In the genomic region with DNA sequence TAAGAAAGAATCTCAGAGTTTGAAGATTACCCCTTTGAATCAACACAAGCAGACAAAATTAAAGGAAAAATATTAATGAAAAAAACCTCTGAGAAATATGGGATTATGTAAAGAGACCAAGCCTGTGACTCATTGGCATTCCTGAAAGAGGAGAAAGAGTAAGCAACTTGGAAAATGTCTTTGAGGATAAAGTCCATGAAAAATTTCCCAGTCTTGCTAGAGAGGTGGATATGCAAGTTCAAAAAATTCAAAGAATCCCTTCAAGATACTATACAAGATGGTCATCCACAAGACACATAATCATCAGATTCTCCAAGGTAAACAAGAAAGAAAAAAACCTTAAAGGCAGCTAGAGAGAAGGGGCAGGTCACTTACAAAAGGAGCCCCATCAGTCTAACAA, we compare ENCODE assay signal across 22 cellular contexts. TPM values are rescaled to one million over a fixed set of nuclear protein-coding genes. Genes with fewer than 3 reads are reported as not detected.
DNase-seq lines count a peak whose midpoint lies in the region; ATAC-seq lines count a peak whose summit lies in the region.
"Had no signal": no experiment of that assay in that cellular context is flagged by ENCODE, and none has a peak within 500 bp of the region (broad histone marks: within the 10 kb centered on the region; RNA-seq: fewer than 3 reads in every experiment).

No MANE protein-coding gene starts in this region.

- H3K4me3 Mint-ChIP-seq in natural killer cell treated with Interleukin-12 subunit alpha and Interleukin-12 subunit beta and Interleukin-15 and Interleukin-18, amount 100 ng/mL, for 72 hours, result no peak overlapping the region
- H3K4me3 Mint-ChIP-seq: CD4-positive, alpha-beta T cell; HFFc6; IgD-negative memory B cell had no signal

- no peaks in the 10 kb centered on the region for H3K4me1 Mint-ChIP-seq in natural killer cell treated with Interleukin-12 subunit alpha and Interleukin-12 subunit beta and Interleukin-15 and Interleukin-18, amount 100 ng/mL, for 72 hours (ENCODE audit: low read depth in 2 of 2)
- H3K4me1 Mint-ChIP-seq: IgD-negative memory B cell had no signal

- no peak overlapping the region for H3K27ac Mint-ChIP-seq in natural killer cell treated with Interleukin-12 subunit alpha and Interleukin-12 subunit beta and Interleukin-15 and Interleukin-18, amount 100 ng/mL, for 72 hours
- H3K27ac Mint-ChIP-seq: CD4-positive, alpha-beta T cell; HFFc6; IgD-negative memory B cell had no signal

- H3K9me3 Mint-ChIP-seq in natural killer cell treated with Interleukin-12 subunit alpha and Interleukin-12 subunit beta and Interleukin-15 and Interleukin-18, amount 100 ng/mL, for 72 hours, result peaks cover 5% of the 10 kb centered on the region

- DNase-seq in ELR (ENCODE audit: low read depth) (peak; percentile 19), LoVo (ENCODE audit: low spot score) (peak; percentile 9), left lobe of liver (ENCODE audit: low spot score) (no peak), NCI-H1694 (lab: John Stamatoyannopoulos, UW) (no peak)
- no peak for DNase-seq in natural killer cell treated with Interleukin-12 subunit alpha and Interleukin-12 subunit beta and Interleukin-15 and Interleukin-18, amount 100 ng/mL, for 72 hours (ENCODE audit: low spot score)
- DNase-seq: AML-193; CD4-positive, alpha-beta T cell; DMS153; DMS79; GOT3; H7; HFFc6; Karpas-422; KBM-7 had no signal

- H3K36me3 Mint-ChIP-seq in natural killer cell treated with Interleukin-12 subunit alpha and Interleukin-12 subunit beta and Interleukin-15 and Interleukin-18, amount 100 ng/mL, for 72 hours, result no peaks in the 10 kb centered on the region
- H3K36me3 Mint-ChIP-seq: IgD-negative memory B cell had no signal

- ATAC-seq in left lobe of liver (peak; percentile 9), HG03565 (IDR thresholded peaks at IDR 0.05; ENCODE audit: unreplicated experiment) (no peak), GM18867 (IDR thresholded peaks at IDR 0.05; ENCODE audit: unreplicated experiment) (no peak)
- no peak for ATAC-seq in natural killer cell treated with Interleukin-12 subunit alpha and Interleukin-12 subunit beta and Interleukin-15 and Interleukin-18, amount 100 ng/mL, for 72 hours
- ATAC-seq: GM12878, HCT116, HepG2 had no signal

- H3K27me3 Mint-ChIP-seq in natural killer cell treated with Interleukin-12 subunit alpha and Interleukin-12 subunit beta and Interleukin-15 and Interleukin-18, amount 100 ng/mL, for 72 hours, result no peaks in the 10 kb centered on the region
- H3K27me3 Mint-ChIP-seq: CD4-positive, alpha-beta T cell; IgD-negative memory B cell had no signal

RNA-seq across cellular contexts. Expression of a gene that starts 13.3 kb away (rescaled TPM):
- 143 TPM for total RNA-seq in left lobe of liver
- not detected for total RNA-seq in natural killer cell treated with Interleukin-12 subunit alpha and Interleukin-12 subunit beta and Interleukin-15 and Interleukin-18, amount 100 ng/mL, for 72 hours
- total RNA-seq: CD4-positive, alpha-beta T cell; Daoy; G401; GM12878; H7; HepG2; HFFc6 had no signal

Comparison
In these comparisons a context has a peak if more than half of its experiments do, and no peak if none do; other contexts are left out.
1. DNase-seq: peak in ELR (single experiment) and LoVo (single experiment); none in left lobe of liver (single experiment), NCI-H1694 (single experiment) and natural killer cell treated with Interleukin-12 subunit alpha and Interleukin-12 subunit beta and Interleukin-15 and Interleukin-18, amount 100 ng/mL, for 72 hours (single experiment).
2. RNA of a gene that starts 13.3 kb away (total RNA-seq): 143 TPM in left lobe of liver (single experiment); not detected in natural killer cell treated with Interleukin-12 subunit alpha and Interleukin-12 subunit beta and Interleukin-15 and Interleukin-18, amount 100 ng/mL, for 72 hours; every median in the first group is over 100 times any median in the second.